16 cellular contexts compared by ENCODE assay signal in genomic region chr13:20609145-20609544, GRCh38. TPM values are rescaled to one million over a fixed set of nuclear protein-coding genes. Genes with fewer than 3 reads are reported as not detected.
DNase-seq lines count a peak whose midpoint lies in the region; FAIRE-seq and TF ChIP-seq lines count a peak whose summit lies in the region.
"Had no signal": no experiment of that assay in that cellular context is flagged by ENCODE, and none has a peak within 500 bp of the region (broad histone marks: within the 10 kb centered on the region; RNA-seq: fewer than 3 reads in every experiment).

No MANE protein-coding gene starts in this region.

- no peak overlapping the region for H2AK5ac ChIP-seq in mesenchymal stem cell (ENCODE audit: low read length, severe bottlenecking)

- 9% methylated on average over 6 of the region's 6 CpGs for WGBS in mesenchymal stem cell
- 93 to 94% methylated on average over 6 of the region's 6 CpGs for WGBS in testis, 2 donors

- no peak for TF ChIP-seq CTCF in dorsolateral prefrontal cortex (IDR thresholded peaks at IDR 0.05 in 54 of 56, conservative IDR thresholded peaks at IDR 0.05 in 2 of 56; ENCODE audit: low read depth in 1 of 56, partially characterized antibody in 56 of 56)
- no peak for TF ChIP-seq CTCF in testis (IDR thresholded peaks at IDR 0.05)

- H3K9ac ChIP-seq in mesenchymal stem cell (ENCODE audit: low read length): no peak overlapping the region
- H3K9ac ChIP-seq: SK-N-SH had no signal

- peak overlapping the region in 49 of 59 donors; percentile 11 to 57 (median 35) for H3K4me3 ChIP-seq in dorsolateral prefrontal cortex
- no peak overlapping the region for H3K4me3 ChIP-seq in mesenchymal stem cell (ENCODE audit: insufficient read depth in 1 of 2, low read depth in 1 of 2, low read length in 2 of 2)
- no peak overlapping the region for H3K4me3 ChIP-seq in testis
- H3K4me3 ChIP-seq: cardiac muscle cell, lung, suprapubic skin had no signal

- no peak overlapping the region for H3K4ac ChIP-seq in mesenchymal stem cell (ENCODE audit: low read depth in 1 of 2, low read length in 2 of 2)

- H4K91ac ChIP-seq in mesenchymal stem cell (ENCODE audit: low read length): no peak overlapping the region

- H3K4me2 ChIP-seq in mesenchymal stem cell (ENCODE audit: low read length, poor library complexity, severe bottlenecking): no peak overlapping the region
- H3K4me2 ChIP-seq: SK-N-SH had no signal

- no peak for FAIRE-seq in RCC 7860 (lab: Jason Lieb, UNC)
- FAIRE-seq: endometrium had no signal

- no peak for TF ChIP-seq POLR2A in testis (IDR thresholded peaks at IDR 0.05)

- peaks cover 3% of the 10 kb centered on the region for H3K79me1 ChIP-seq in mesenchymal stem cell (replicated peaks; ENCODE audit: low read length, poor library complexity, severe bottlenecking)

- peaks cover 28 to 36% of the 10 kb centered on the region in 2 experiments for H3K36me3 ChIP-seq in mesenchymal stem cell (ENCODE audit: control insufficient read depth in 1 of 2, insufficient read depth in 2 of 2, low read depth in 1 of 2, low read length in 2 of 2)
- H3K36me3 ChIP-seq in testis (ENCODE audit: low read depth, missing control alignments): no peaks in the 10 kb centered on the region

- H2AFZ ChIP-seq in mesenchymal stem cell (ENCODE audit: low read depth, low read length): no peak overlapping the region

- H2BK15ac ChIP-seq in mesenchymal stem cell (ENCODE audit: low read depth, poor library complexity, severe bottlenecking): no peak overlapping the region

- peak overlapping the region; percentile 35 to 95 (median 82) for H3K27ac ChIP-seq in dorsolateral prefrontal cortex
- H3K27ac ChIP-seq in mesenchymal stem cell (ENCODE audit: low read length, poor library complexity, severe bottlenecking): no peak overlapping the region
- no peak overlapping the region for H3K27ac ChIP-seq in testis
- H3K27ac ChIP-seq: cardiac muscle cell, suprapubic skin, VCaP had no signal

- DNase-seq in AG08395 (ENCODE audit: low spot score) (peak; percentile 11), NCI-H226 (peak; percentile 38), dorsolateral prefrontal cortex (no peak), mesenchymal stem cell (peak; percentile 82), RCC 7860 (ENCODE audit: low spot score) (no peak), NCI-H146 (lab: John Stamatoyannopoulos, UW) (no peak), testis (no peak)
- no peak for DNase-seq in activated naive CD4-positive, alpha-beta T cell treated with Interleukin-2 at 50 U/mL for 16 hours
- DNase-seq: activated gamma-delta T cell treated with Interleukin-2 at 50 U/mL for 16 hours, DMS153, SK-N-SH had no signal

- H2BK5ac ChIP-seq in mesenchymal stem cell (ENCODE audit: low read depth, low read length, poor library complexity, severe bottlenecking): no peak overlapping the region

- H3K9me3 ChIP-seq in mesenchymal stem cell (ENCODE audit: control insufficient read depth, low read length) (no peaks in the 10 kb centered on the region), testis (no peaks in the 10 kb centered on the region)
- H3K9me3 ChIP-seq: SK-N-SH, suprapubic skin had no signal

- no peak overlapping the region for H2BK12ac ChIP-seq in mesenchymal stem cell (ENCODE audit: low read length in 2 of 2)

- no peaks in the 10 kb centered on the region for H3K4me1 ChIP-seq in mesenchymal stem cell (ENCODE audit: control insufficient read depth, insufficient read depth, low read depth, low read length)
- no peaks in the 10 kb centered on the region for H3K4me1 ChIP-seq in testis
- H3K4me1 ChIP-seq: suprapubic skin had no signal

- intact Hi-C loops in dorsolateral prefrontal cortex (cut with DNase I) (no loop called here), testis (cut with DNase I; ENCODE audit: low total_unique reads) (no loop called here)

- no peak overlapping the region for H3K23ac ChIP-seq in mesenchymal stem cell (ENCODE audit: low read length in 2 of 2)

- H2BK120ac ChIP-seq in mesenchymal stem cell (ENCODE audit: low read depth, low read length): no peak overlapping the region

- H3K27me3 ChIP-seq in dorsolateral prefrontal cortex: no peaks in the 10 kb centered on the region
- H3K27me3 ChIP-seq in mesenchymal stem cell (ENCODE audit: control insufficient read depth in 1 of 2, insufficient read depth in 1 of 2, low read length in 2 of 2): no peaks in the 10 kb centered on the region
- no peaks in the 10 kb centered on the region for H3K27me3 ChIP-seq in testis
- H3K27me3 ChIP-seq: cardiac muscle cell, suprapubic skin had no signal

- peak overlapping the region in 1 of 2 experiments; percentile 22 for H3K18ac ChIP-seq in mesenchymal stem cell (ENCODE audit: low read depth in 1 of 2, low read length in 2 of 2)

- no peak overlapping the region for H4K8ac ChIP-seq in mesenchymal stem cell (ENCODE audit: low read length)

- no peak overlapping the region for H3K14ac ChIP-seq in mesenchymal stem cell (ENCODE audit: low read length in 2 of 2)

RNA-seq across cellular contexts. Expression of gene IFT88, which starts 42.2 kb away (rescaled TPM):
- total RNA-seq in dorsolateral prefrontal cortex (10 to 100 TPM; 12.3 to 33.2 (median 21.1) TPM), testis (100 to 1,000 TPM in 1 of 2 donors, 10 to 100 TPM in 1; 56.6 to 111 TPM)
- polyA plus RNA-seq in mesenchymal stem cell (2013, experiment 1 of 2): 7.2 TPM
- 7.1 TPM for polyA plus RNA-seq in mesenchymal stem cell (2013, experiment 2 of 2)
- 86.8 TPM for polyA plus RNA-seq in testis (ENCODE audit: insufficient read depth, low read depth, low replicate concordance)

Comparison
In these comparisons a context has a peak if more than half of its experiments do, and no peak if none do; other contexts are left out.
1. DNase-seq: peak in AG08395 (single experiment), NCI-H226 (single experiment) and mesenchymal stem cell (single experiment); none in dorsolateral prefrontal cortex (0 of 10), RCC 7860 (single experiment), NCI-H146 (single experiment), testis (single experiment) and activated naive CD4-positive, alpha-beta T cell treated with Interleukin-2 at 50 U/mL for 16 hours (single experiment).
2. H3K27ac ChIP-seq: peak in dorsolateral prefrontal cortex (59 of 59); none in mesenchymal stem cell (single experiment) and testis (0 of 2).
3. H3K4me3 ChIP-seq: peak in dorsolateral prefrontal cortex (49 of 59); none in mesenchymal stem cell (0 of 2) and testis (0 of 2).